Comparison of ENCODE assay signal across 19 cellular contexts in genomic region chr12:124405592-124405991, GRCh38.
A peak's percentile ranks its signal among the peaks of the same experiment; 100 is the strongest.
DNase-seq lines count a peak whose midpoint lies in the region; ATAC-seq and TF ChIP-seq lines count a peak whose summit lies in the region.
"Had no signal": no experiment of that assay in that cellular context is flagged by ENCODE, and none has a peak within 500 bp of the region (broad histone marks: within the 10 kb centered on the region; RNA-seq: fewer than 3 reads in every experiment).

No MANE protein-coding gene starts in this region.

- no peaks in the 10 kb centered on the region for H3K27me3 ChIP-seq in right cardiac atrium (ENCODE audit: control insufficient read depth, insufficient read depth)
- no peaks in the 10 kb centered on the region for H3K27me3 ChIP-seq in heart left ventricle
- no peaks in the 10 kb centered on the region for H3K27me3 ChIP-seq in dorsolateral prefrontal cortex
- H3K27me3 ChIP-seq in neural progenitor cell, result no peaks in the 10 kb centered on the region
- no peaks in the 10 kb centered on the region for H3K27me3 ChIP-seq in GM23338 (ENCODE audit: insufficient read depth)

- ATAC-seq in right cardiac atrium (no peak), heart left ventricle (no peak), GM23338 (no peak)
- ATAC-seq: GM12878 had no signal

- no peaks in the 10 kb centered on the region for H3K79me2 ChIP-seq in neural progenitor cell (ENCODE audit: low read depth)
- peaks cover 29% of the 10 kb centered on the region for H3K79me2 ChIP-seq in GM23338 (replicated peaks; ENCODE audit: insufficient read depth)

- DNase-seq in right cardiac atrium (peak in 2 of 3 donors; percentile 44 to 47), heart left ventricle (no peak), dorsolateral prefrontal cortex (no peak), neural progenitor cell (ENCODE audit: low spot score) (no peak), NCI-H1092 treated with DMSO at 0.1 percent for 48 hours (lab: John Stamatoyannopoulos, UW) (no peak), SKM-1 treated with dmso at 0.1 percent for 144 hours (lab: John Stamatoyannopoulos, UW; ENCODE audit: unreplicated experiment) (no peak), GM23338 (ENCODE audit: low spot score) (no peak)
- DNase-seq: 8988T; C1 segment of cervical spinal cord; CD4-positive, CD25-positive, alpha-beta regulatory T cell; CD8-positive, alpha-beta memory T cell; COR-L47; DMS 273 treated with DMSO at 0.1 percent for 48 hours; DMS53; DND-41; EL had no signal

- H3K9ac ChIP-seq in neural progenitor cell, result no peak overlapping the region

- peaks cover 20% of the 10 kb centered on the region for H3K4me1 ChIP-seq in right cardiac atrium (ENCODE audit: control insufficient read depth, insufficient read depth, low read length)
- H3K4me1 ChIP-seq in heart left ventricle, result peaks cover 11 to 61% (median 35%) of the 10 kb centered on the region in 12 donors
- H3K4me1 ChIP-seq in neural progenitor cell, result peaks cover 23% of the 10 kb centered on the region
- H3K4me1 ChIP-seq in GM23338 (ENCODE audit: insufficient read depth), result peaks cover 2% of the 10 kb centered on the region; the same call in 1 of the 2 replicates
- H3K4me1 ChIP-seq: HAP-1 had no signal

- intact Hi-C loops in right cardiac atrium (cut with DNase I), result no loop called here
- intact Hi-C loops in heart left ventricle (cut with DNase I), result loop anchor here in 1 of 10 donors (10.0 kb wide), 1 partner anchor 51 kb away; no protein-coding TSS in a partner anchor
- intact Hi-C loops in dorsolateral prefrontal cortex (cut with DNase I), result no loop called here

- H3K4me3 Mint-ChIP-seq in neural progenitor cell (no peak overlapping the region), GM23338 (no peak overlapping the region)
- H3K4me3 Mint-ChIP-seq: B cell; CD4-positive, CD25-positive, alpha-beta regulatory T cell; CD8-positive, alpha-beta memory T cell had no signal

- H3F3A ChIP-seq in neural progenitor cell (ENCODE audit: low read depth) (peaks cover 15% of the 10 kb centered on the region), GM23338 (replicated peaks; ENCODE audit: low read depth) (no peaks in the 10 kb centered on the region)

- H3K9me2 ChIP-seq in GM23338 (ENCODE audit: insufficient read depth), result no peaks in the 10 kb centered on the region

- H3K9me3 Mint-ChIP-seq in neural progenitor cell, result no peaks in the 10 kb centered on the region
- H3K9me3 Mint-ChIP-seq in GM23338, result no peaks in the 10 kb centered on the region; the same call in 2 of the 3 replicates
- H3K9me3 Mint-ChIP-seq: CD4-positive, CD25-positive, alpha-beta regulatory T cell; CD8-positive, alpha-beta memory T cell had no signal

- H3K27ac ChIP-seq in right cardiac atrium (ENCODE audit: low read length), result no peak overlapping the region
- peak overlapping the region in 1 of 12 donors; percentile 78 for H3K27ac ChIP-seq in heart left ventricle
- H3K27ac ChIP-seq in dorsolateral prefrontal cortex, result peak overlapping the region in 33 of 59 donors; percentile 3 to 87 (median 68)
- H3K27ac ChIP-seq in neural progenitor cell, result no peak overlapping the region
- H3K27ac ChIP-seq in GM23338 (ENCODE audit: low read depth), result no peak overlapping the region

- H3K36me3 ChIP-seq in heart left ventricle (peaks cover 0 to 71% (median 42%) of the 10 kb centered on the region in 9 donors), neural progenitor cell (no peaks in the 10 kb centered on the region), GM23338 (ENCODE audit: insufficient read depth) (peaks cover 5% of the 10 kb centered on the region; the same call in 1 of the 2 replicates)

- H3K27me3 Mint-ChIP-seq in neural progenitor cell (ENCODE audit: insufficient read depth, low read depth) (peaks cover 4% of the 10 kb centered on the region), GM23338 (ENCODE audit: insufficient read depth, low read depth, poor library complexity) (peaks cover 18% of the 10 kb centered on the region)
- H3K27me3 Mint-ChIP-seq: B cell; CD4-positive, CD25-positive, alpha-beta regulatory T cell; CD8-positive, alpha-beta memory T cell had no signal

- H3K4me3 ChIP-seq in right cardiac atrium (ENCODE audit: low read length) (no peak overlapping the region), heart left ventricle (no peak overlapping the region), dorsolateral prefrontal cortex (no peak overlapping the region), neural progenitor cell (no peak overlapping the region), GM23338 (no peak overlapping the region)
- H3K4me3 ChIP-seq: GM12878, HAP-1 had no signal

- 83% methylated on average over 15 of the region's 15 CpGs for WGBS in right cardiac atrium
- 77 to 93% (median 80%) methylated on average over 7 to 15 of the region's 15 CpGs for WGBS in heart left ventricle, 4 donors

- H2AFZ ChIP-seq in neural progenitor cell (replicated peaks) (no peak overlapping the region), GM23338 (no peak overlapping the region)

- H3K36me3 Mint-ChIP-seq in neural progenitor cell, result peaks cover under 1% of the 10 kb centered on the region
- peaks cover 22% of the 10 kb centered on the region for H3K36me3 Mint-ChIP-seq in GM23338 (ENCODE audit: low read depth)

- TF ChIP-seq POLR2A in heart left ventricle (IDR thresholded peaks at IDR 0.05), result no peak

- H3K4me2 ChIP-seq in neural progenitor cell (no peak overlapping the region), GM23338 (no peak overlapping the region)

- H4K20me1 ChIP-seq in neural progenitor cell (ENCODE audit: low read depth) (peaks cover 54% of the 10 kb centered on the region), GM23338 (replicated peaks; ENCODE audit: insufficient read depth) (peaks cover under 1% of the 10 kb centered on the region)

- H3K27ac Mint-ChIP-seq in neural progenitor cell (peak overlapping the region; percentile 66), GM23338 (no peak overlapping the region; the same call in 1 of the 2 replicates)
- H3K27ac Mint-ChIP-seq: B cell; CD4-positive, CD25-positive, alpha-beta regulatory T cell had no signal

- peaks cover 51% of the 10 kb centered on the region for H3K4me1 Mint-ChIP-seq in neural progenitor cell
- H3K4me1 Mint-ChIP-seq in GM23338, result peaks cover 44% of the 10 kb centered on the region

- TF ChIP-seq CTCF in heart left ventricle (IDR thresholded peaks at IDR 0.05), result no peak
- TF ChIP-seq CTCF in dorsolateral prefrontal cortex (IDR thresholded peaks at IDR 0.05 in 54 of 56, conservative IDR thresholded peaks at IDR 0.05 in 2 of 56; ENCODE audit: low read depth in 1 of 56, partially characterized antibody in 56 of 56), result no peak
- no peak for TF ChIP-seq CTCF in neural progenitor cell (IDR thresholded peaks at IDR 0.05)
- TF ChIP-seq CTCF in GM23338 (conservative IDR thresholded peaks at IDR 0.05; ENCODE audit: low read depth in 2 of 2), result no peak

- no peaks in the 10 kb centered on the region for H3K9me3 ChIP-seq in right cardiac atrium (ENCODE audit: control insufficient read depth, low read length)
- no peaks in the 10 kb centered on the region for H3K9me3 ChIP-seq in heart left ventricle
- no peaks in the 10 kb centered on the region for H3K9me3 ChIP-seq in neural progenitor cell (ENCODE audit: low read depth)
- H3K9me3 ChIP-seq: HAP-1 had no signal

TF ChIP-seq in GM23338, 12 proteins besides CTCF, POLR2A, EP300 and RAD21 (continues in another document):
- no peak for TF ChIP-seq REST (IDR thresholded peaks at IDR 0.05; ENCODE audit: unreplicated experiment)
- TF ChIP-seq CREB1 (CRISPR knock-in tag; IDR thresholded peaks at IDR 0.05; ENCODE audit: low read depth), result no peak
- TF ChIP-seq POLR2AphosphoS5 (IDR thresholded peaks at IDR 0.05; ENCODE audit: low read depth), result no peak
- TF ChIP-seq ZNF114 (CRISPR knock-in tag; IDR thresholded peaks at IDR 0.05), result no peak

Comparison
In these comparisons a context has a peak if more than half of its experiments do, and no peak if none do; other contexts are left out.
1. DNase-seq: peak in right cardiac atrium (2 of 3); none in heart left ventricle (0 of 5), dorsolateral prefrontal cortex (0 of 10), neural progenitor cell (single experiment), NCI-H1092 treated with DMSO at 0.1 percent for 48 hours (single experiment), SKM-1 treated with dmso at 0.1 percent for 144 hours (single experiment) and GM23338 (single experiment).
2. H3K27ac ChIP-seq: peak in dorsolateral prefrontal cortex (33 of 59); none in right cardiac atrium (single experiment), neural progenitor cell (single experiment) and GM23338 (single experiment).